ENCODE assay signal across 16 cellular contexts in the genomic region with DNA sequence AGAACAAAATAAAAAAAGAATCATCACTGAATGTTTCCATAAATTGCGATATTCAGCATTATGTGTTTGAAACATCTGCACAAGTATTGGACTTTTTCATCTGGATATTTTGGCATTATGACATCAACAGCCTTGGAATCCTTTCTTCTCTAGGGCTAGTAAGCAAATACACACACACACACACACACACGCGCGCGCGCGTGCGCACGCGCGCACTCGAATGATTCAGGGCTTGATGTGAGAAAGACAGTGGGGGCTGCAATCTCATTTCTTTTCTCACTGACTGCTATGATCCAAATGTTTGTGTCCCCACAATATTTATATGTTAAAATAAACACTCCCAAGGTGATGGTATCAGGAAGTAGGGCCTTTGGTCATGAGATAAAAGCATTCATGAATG.
DNase-seq lines count a peak whose midpoint lies in the region; TF ChIP-seq lines count a peak whose summit lies in the region.
"Had no signal": no experiment of that assay in that cellular context is flagged by ENCODE, and none has a peak within 500 bp of the region (broad histone marks: within the 10 kb centered on the region; RNA-seq: fewer than 3 reads in every experiment).

No MANE protein-coding gene starts in this region.

- H3K4me1 Mint-ChIP-seq in endodermal cell = no peaks in the 10 kb centered on the region

- H3K9me3 ChIP-seq in GM23248 (ENCODE audit: low read depth) = peaks cover 4% of the 10 kb centered on the region
- peaks cover 5% of the 10 kb centered on the region for H3K9me3 ChIP-seq in smooth muscle cell (replicated peaks; ENCODE audit: low read depth)
- H3K9me3 ChIP-seq in endodermal cell (ENCODE audit: control insufficient read depth, low read length) = no peaks in the 10 kb centered on the region
- H3K9me3 ChIP-seq: pancreas, thyroid gland had no signal

- no peaks in the 10 kb centered on the region for H3K36me3 Mint-ChIP-seq in endodermal cell (ENCODE audit: low read depth)
- H3K36me3 Mint-ChIP-seq: CD14-positive monocyte had no signal

- H3K9me3 Mint-ChIP-seq in endodermal cell = peaks cover 3% of the 10 kb centered on the region

- H3K9ac ChIP-seq in GM23248 (peak overlapping the region; percentile 62), smooth muscle cell (ENCODE audit: low read depth) (no peak overlapping the region), endodermal cell (ENCODE audit: extremely low read depth, low read length, poor library complexity, severe bottlenecking) (no peak overlapping the region)

- H3K4me1 ChIP-seq in GM23248 (ENCODE audit: insufficient read depth) (peaks cover 52% of the 10 kb centered on the region), smooth muscle cell (ENCODE audit: low read depth) (peaks cover 5% of the 10 kb centered on the region), endodermal cell (ENCODE audit: control insufficient read depth, insufficient read depth, low read length) (no peaks in the 10 kb centered on the region)
- H3K4me1 ChIP-seq: gastroesophageal sphincter, pancreas, thyroid gland had no signal

- H3F3A ChIP-seq in GM23248 (ENCODE audit: insufficient read depth) (peaks cover 46% of the 10 kb centered on the region), smooth muscle cell (ENCODE audit: low read depth) (no peaks in the 10 kb centered on the region)

- H3K4me3 ChIP-seq in GM23248 (0 out of 2 replicates have a peak overlapping the region, but pooled peaks have one; percentile 1), brain microvascular endothelial cell (ENCODE audit: low read depth, low read length) (no peak overlapping the region), smooth muscle cell (no peak overlapping the region), endodermal cell (ENCODE audit: low read length) (no peak overlapping the region)
- H3K4me3 ChIP-seq: gastroesophageal sphincter, pancreas, thyroid gland had no signal

- H3K27ac Mint-ChIP-seq in endodermal cell = no peak overlapping the region
- H3K27ac Mint-ChIP-seq: CD14-positive monocyte had no signal

- no peaks in the 10 kb centered on the region for H3K9me2 ChIP-seq in GM23248 (ENCODE audit: insufficient read depth)

- H3K27me3 ChIP-seq in GM23248 (replicated peaks; ENCODE audit: insufficient read depth) (no peaks in the 10 kb centered on the region), brain microvascular endothelial cell (replicated peaks) (no peaks in the 10 kb centered on the region), smooth muscle cell (ENCODE audit: low read depth) (no peaks in the 10 kb centered on the region), endodermal cell (ENCODE audit: control insufficient read depth, insufficient read depth, low read length, poor library complexity, severe bottlenecking) (no peaks in the 10 kb centered on the region)
- H3K27me3 ChIP-seq: gastroesophageal sphincter, pancreas, thyroid gland had no signal

- H2AFZ ChIP-seq in GM23248 (no peak overlapping the region), smooth muscle cell (ENCODE audit: low read depth) (no peak overlapping the region)

- H3K4me3 Mint-ChIP-seq in endodermal cell = no peak overlapping the region
- H3K4me3 Mint-ChIP-seq: CD14-positive monocyte had no signal

- in situ Hi-C loops in GM23248 (cut with MboI) (no loop called here), brain microvascular endothelial cell (cut with HindIII; ENCODE audit: low pct_ligation_motif_present, low sequenced_read_pairs) (no loop called here)

- H3K4me2 ChIP-seq in GM23248 (ENCODE audit: unreplicated experiment) = peak overlapping the region; percentile 56
- peak overlapping the region; percentile 42 for H3K4me2 ChIP-seq in smooth muscle cell

- WGBS in GM23248 (ENCODE audit: low coverage in 1 of 2, low lambda C conversion rate in 2 of 2, missing lambda C conversion rate in 2 of 2), 2 experiments = 3 to 17% methylated on average over 12 of the region's 12 CpGs
- WGBS in smooth muscle cell (ENCODE audit: low lambda C conversion rate) = 79% methylated on average over 12 of the region's 12 CpGs
- WGBS in endodermal cell (ENCODE audit: insufficient coverage in 1 of 2, insufficient read length in 1 of 2), 2 experiments = 88 to 96% methylated on average over 1 to 5 of the region's 12 CpGs

- no peaks in the 10 kb centered on the region for H3K36me3 ChIP-seq in GM23248 (ENCODE audit: low read depth)
- H3K36me3 ChIP-seq in brain microvascular endothelial cell (replicated peaks) = no peaks in the 10 kb centered on the region
- no peaks in the 10 kb centered on the region for H3K36me3 ChIP-seq in smooth muscle cell (ENCODE audit: low read depth)
- no peaks in the 10 kb centered on the region for H3K36me3 ChIP-seq in endodermal cell (ENCODE audit: control insufficient read depth, insufficient read depth, low read length)
- H3K36me3 ChIP-seq: gastroesophageal sphincter, pancreas, thyroid gland had no signal

- peak; percentile 84 for DNase-seq in GM23248
- peak; percentile 32 for DNase-seq in brain microvascular endothelial cell
- peak; percentile 57 for DNase-seq in iris pigment epithelial cell (ENCODE audit: low read depth)
- no peak for DNase-seq in smooth muscle cell (lab: John Stamatoyannopoulos, UW; ENCODE audit: unreplicated experiment)
- no peak for DNase-seq in endodermal cell
- DNase-seq in NCI-H1092 (lab: John Stamatoyannopoulos, UW) = no peak
- DNase-seq in GM19238 (ENCODE audit: insufficient read length, low spot score) = no peak
- DNase-seq: central memory CD4-positive, alpha-beta T cell; DMS79; effector CD8-positive, alpha-beta T cell; NCI-H2227 treated with DMSO at 0.1 percent for 48 hours; pancreas; SHP77; thyroid gland had no signal

- no peaks in the 10 kb centered on the region for H3K27me3 Mint-ChIP-seq in endodermal cell (ENCODE audit: insufficient read depth)

- TF ChIP-seq CTCF in brain microvascular endothelial cell (IDR thresholded peaks at IDR 0.05; ENCODE audit: low read depth, low read length, missing control alignments) (no peak), smooth muscle cell (IDR thresholded peaks at IDR 0.05; ENCODE audit: borderline replicate concordance, insufficient read depth, poor library complexity, severe bottlenecking) (no peak), endodermal cell (conservative IDR thresholded peaks at IDR 0.05) (no peak)

- peak overlapping the region; percentile 88 for H3K27ac ChIP-seq in GM23248
- no peak overlapping the region for H3K27ac ChIP-seq in brain microvascular endothelial cell
- peak overlapping the region; percentile 71 for H3K27ac ChIP-seq in smooth muscle cell (ENCODE audit: low read depth)
- H3K27ac ChIP-seq in endodermal cell (ENCODE audit: low read depth, low read length) = no peak overlapping the region
- H3K27ac ChIP-seq: pancreas, thyroid gland had no signal

- no peaks in the 10 kb centered on the region for H4K20me1 ChIP-seq in GM23248 (ENCODE audit: insufficient read depth)
- H4K20me1 ChIP-seq in smooth muscle cell (ENCODE audit: low read depth) = no peaks in the 10 kb centered on the region

- H3K79me2 ChIP-seq in GM23248 (ENCODE audit: insufficient read depth) (no peaks in the 10 kb centered on the region), smooth muscle cell (ENCODE audit: low read depth) (no peaks in the 10 kb centered on the region)

Comparison
In these comparisons a context has a peak if more than half of its experiments do, and no peak if none do; other contexts are left out.
1. DNase-seq: peak in GM23248 (single experiment), brain microvascular endothelial cell (single experiment) and iris pigment epithelial cell (single experiment); none in smooth muscle cell (single experiment), endodermal cell (single experiment), NCI-H1092 (single experiment) and GM19238 (single experiment).
2. H3K27ac ChIP-seq: peak in GM23248 (single experiment) and smooth muscle cell (single experiment); none in brain microvascular endothelial cell (single experiment) and endodermal cell (single experiment).